ENCODE assay signal across 8 cellular contexts in genomic region chr3:51983578-51984268, GRCh38. TPM values are rescaled to one million over a fixed set of nuclear protein-coding genes. Genes with fewer than 3 reads are reported as not detected.
DNase-seq lines count a peak whose midpoint lies in the region; ATAC-seq and TF ChIP-seq lines count a peak whose summit lies in the region.

No MANE protein-coding gene starts in this region.

- no peaks in the 10 kb centered on the region for H3F3A ChIP-seq in neural cell (ENCODE audit: insufficient read depth, low read length, poor library complexity, severe bottlenecking)

- H3K4me2 ChIP-seq in BLaER1 treated with 17β-estradiol and CSF1 and Interleukin-3, amounts not matched to agents 10 nM and 100 nM: peak overlapping the region; percentile 87 to 97 (median 93)
- H3K4me2 ChIP-seq in OCI-LY3 (ENCODE audit: low read length) (peak overlapping the region; percentile 98), neural cell (ENCODE audit: low read length) (no peak overlapping the region)

- DNase-seq in stimulated activated CD4-positive, alpha-beta T cell treated with anti-CD3 and anti-CD28 coated beads, Interleukin-4, amount 100 ng/mL, for 1 hour: no peak
- DNase-seq in NOMO-1 treated with DMSO at 0.1 percent for 48 hours (lab: John Stamatoyannopoulos, UW; ENCODE audit: unreplicated experiment): no peak

- H4K20me1 ChIP-seq in BLaER1 treated with 17β-estradiol and CSF1 and Interleukin-3, amounts not matched to agents 10 nM and 100 nM: peaks cover 0 to 23% (median 5%) of the 10 kb centered on the region in 11 experiments; a peak in 13 of 22 replicates
- H4K20me1 ChIP-seq in OCI-LY3 (ENCODE audit: insufficient read depth, low read length) (no peaks in the 10 kb centered on the region), neural cell (ENCODE audit: insufficient read depth) (no peaks in the 10 kb centered on the region)

- no peak for TF ChIP-seq EP300 in neural cell (conservative IDR thresholded peaks at IDR 0.05; ENCODE audit: poor library complexity, severe bottlenecking)

- peak overlapping the region; percentile 92; the same call in 1 of the 2 replicates for H2AFZ ChIP-seq in OCI-LY3 (ENCODE audit: low read depth, low read length)
- H2AFZ ChIP-seq in neural cell (ENCODE audit: low read depth, low read length): no peak overlapping the region

- ATAC-seq in GM18907 (IDR thresholded peaks at IDR 0.05; ENCODE audit: unreplicated experiment) (no peak), HG03135 (IDR thresholded peaks at IDR 0.05; ENCODE audit: unreplicated experiment) (no peak)

- peak overlapping the region; percentile 59 to 84 (median 68) for H3K4me3 ChIP-seq in BLaER1 treated with 17β-estradiol and CSF1 and Interleukin-3, amounts not matched to agents 10 nM and 100 nM
- peak overlapping the region; percentile 88 for H3K4me3 ChIP-seq in OCI-LY3 (ENCODE audit: low read length)
- H3K4me3 ChIP-seq in endocrine pancreas (ENCODE audit: control insufficient read depth, insufficient read depth, low read length): peak overlapping the region; percentile 6
- peak overlapping the region; percentile 59 for H3K4me3 ChIP-seq in neural cell (ENCODE audit: low read length)

- peak overlapping the region; percentile 78 to 95 (median 86) for H3K27ac ChIP-seq in BLaER1 treated with 17β-estradiol and CSF1 and Interleukin-3, amounts not matched to agents 10 nM and 100 nM
- H3K27ac ChIP-seq in OCI-LY3 (ENCODE audit: low read length) (peak overlapping the region; percentile 73), neural cell (ENCODE audit: low read length) (no peak overlapping the region)

- H3K9me2 ChIP-seq in neural cell (ENCODE audit: insufficient read depth, low read length): no peaks in the 10 kb centered on the region

- no peak for TF ChIP-seq RAD21 in neural cell (conservative IDR thresholded peaks at IDR 0.05)

- 0 out of 22 replicates have a peak, but pooled peaks cover 0 to 7% (median 0%) of the 10 kb centered on the region in 11 experiments for H3K9me3 ChIP-seq in BLaER1 treated with 17β-estradiol and CSF1 and Interleukin-3, amounts not matched to agents 10 nM and 100 nM (replicated peaks in 1 of 11)
- H3K9me3 ChIP-seq in OCI-LY3 (ENCODE audit: insufficient read depth, low read length) (no peaks in the 10 kb centered on the region), endocrine pancreas (ENCODE audit: control insufficient read depth, low read length) (no peaks in the 10 kb centered on the region), neural cell (ENCODE audit: low read length) (no peaks in the 10 kb centered on the region)

- peak overlapping the region; percentile 80 to 92 (median 87) for H3K9ac ChIP-seq in BLaER1 treated with 17β-estradiol and CSF1 and Interleukin-3, amounts not matched to agents 10 nM and 100 nM
- H3K9ac ChIP-seq in OCI-LY3 (ENCODE audit: low read length) (peak overlapping the region; percentile 88), endocrine pancreas (ENCODE audit: control insufficient read depth, insufficient read depth, low read length) (peak overlapping the region; percentile 71), neural cell (ENCODE audit: low read length) (peak overlapping the region; percentile 46)

- no peaks in the 10 kb centered on the region for H3K27me3 ChIP-seq in BLaER1 treated with 17β-estradiol and CSF1 and Interleukin-3, amounts not matched to agents 10 nM and 100 nM
- H3K27me3 ChIP-seq in OCI-LY3 (ENCODE audit: low read depth, low read length) (no peaks in the 10 kb centered on the region), endocrine pancreas (ENCODE audit: control insufficient read depth, insufficient read depth, low read length) (no peaks in the 10 kb centered on the region), neural cell (ENCODE audit: insufficient read depth, low read depth, low read length) (no peaks in the 10 kb centered on the region)

- H3K36me3 ChIP-seq in BLaER1 treated with 17β-estradiol and CSF1 and Interleukin-3, amounts not matched to agents 10 nM and 100 nM: peaks cover 0 to 19% (median 8%) of the 10 kb centered on the region in 11 experiments; a peak in 8 of 22 replicates
- peaks cover 7% of the 10 kb centered on the region for H3K36me3 ChIP-seq in OCI-LY3 (replicated peaks; ENCODE audit: low read depth, low read length)
- no peaks in the 10 kb centered on the region for H3K36me3 ChIP-seq in endocrine pancreas (ENCODE audit: control insufficient read depth, insufficient read depth, low read length)
- no peaks in the 10 kb centered on the region for H3K36me3 ChIP-seq in neural cell (ENCODE audit: insufficient read depth, low read length)

- no peak for TF ChIP-seq CTCF in OCI-LY3 (IDR thresholded peaks at IDR 0.05; ENCODE audit: low read depth, low read length)
- TF ChIP-seq CTCF in neural cell (IDR thresholded peaks at IDR 0.05; ENCODE audit: poor library complexity, severe bottlenecking): no peak

- H3K79me2 ChIP-seq in OCI-LY3 (ENCODE audit: low read length): peaks cover 15% of the 10 kb centered on the region
- H3K79me2 ChIP-seq in neural cell (replicated peaks; ENCODE audit: insufficient read depth, low read length): no peaks in the 10 kb centered on the region

- peaks cover 32 to 45% (median 41%) of the 10 kb centered on the region in 10 experiments for H3K4me1 ChIP-seq in BLaER1 treated with 17β-estradiol and CSF1 and Interleukin-3, amounts not matched to agents 10 nM and 100 nM
- H3K4me1 ChIP-seq in OCI-LY3 (ENCODE audit: low read length): peaks cover 12% of the 10 kb centered on the region
- H3K4me1 ChIP-seq in endocrine pancreas (ENCODE audit: control insufficient read depth, insufficient read depth, low read length): no peaks in the 10 kb centered on the region

TF ChIP-seq in neural cell, 6 proteins besides CTCF, POLR2A, EP300 and RAD21:
- TF ChIP-seq REST (IDR thresholded peaks at IDR 0.05; ENCODE audit: borderline replicate concordance) (no peak), TAF1 (IDR thresholded peaks at IDR 0.05; ENCODE audit: low read depth) (no peak), MXI1 (conservative IDR thresholded peaks at IDR 0.05; ENCODE audit: poor library complexity, severe bottlenecking) (no peak), POLR2AphosphoS5 (IDR thresholded peaks at IDR 0.05) (no peak), SMC3 (conservative IDR thresholded peaks at IDR 0.05; ENCODE audit: poor library complexity) (no peak), EZH2 (IDR thresholded peaks at IDR 0.05; ENCODE audit: borderline replicate concordance, insufficient read depth, low read length, poor library complexity, severe bottlenecking) (no peak)

RNA-seq across cellular contexts. Expression of gene ACY1, which starts 0.4 kb away (rescaled TPM):
- 14.4 and 17.9 TPM in 2 replicates for polyA plus RNA-seq in neural cell
- 1.5 and 1.7 TPM in 2 replicates for polyA minus RNA-seq in neural cell

RNA-seq across cellular contexts. Expression of gene ABHD14A, which starts 8.9 kb away (rescaled TPM):
- 57.8 and 75.8 TPM in 2 replicates for polyA plus RNA-seq in neural cell
- 25.8 and 33.5 TPM in 2 replicates for polyA minus RNA-seq in neural cell

RNA-seq across cellular contexts. Expression of gene ABHD14B, which starts 9.9 kb away (rescaled TPM):
- polyA plus RNA-seq in neural cell: 0.50 and 0.81 TPM in 2 replicates
- polyA minus RNA-seq in neural cell: 0.97 and 1.3 TPM in 2 replicates

RNA-seq across cellular contexts. Expression of gene RPL29, which starts 12.0 kb away (rescaled TPM):
- 846 and 977 TPM in 2 replicates for polyA plus RNA-seq in neural cell
- polyA minus RNA-seq in neural cell: 368 and 399 TPM in 2 replicates

RNA-seq across cellular contexts. Expression of gene PCBP4, which starts 16.5 kb away (rescaled TPM):
- 251 and 327 TPM in 2 replicates for polyA plus RNA-seq in neural cell
- polyA minus RNA-seq in neural cell: 94.5 and 105 TPM in 2 replicates

Comparison
In these comparisons a context has a peak if more than half of its experiments do, and no peak if none do; other contexts are left out.
1. H3K4me3 ChIP-seq: peak in every context shown above with its lines; median percentile 88 in OCI-LY3; 68 in BLaER1 treated with 17β-estradiol and CSF1 and Interleukin-3, amounts not matched to agents 10 nM and 100 nM; 59 in neural cell; 6 in endocrine pancreas.